Comparison of ENCODE assay signal across 17 cellular contexts in the genomic region with DNA sequence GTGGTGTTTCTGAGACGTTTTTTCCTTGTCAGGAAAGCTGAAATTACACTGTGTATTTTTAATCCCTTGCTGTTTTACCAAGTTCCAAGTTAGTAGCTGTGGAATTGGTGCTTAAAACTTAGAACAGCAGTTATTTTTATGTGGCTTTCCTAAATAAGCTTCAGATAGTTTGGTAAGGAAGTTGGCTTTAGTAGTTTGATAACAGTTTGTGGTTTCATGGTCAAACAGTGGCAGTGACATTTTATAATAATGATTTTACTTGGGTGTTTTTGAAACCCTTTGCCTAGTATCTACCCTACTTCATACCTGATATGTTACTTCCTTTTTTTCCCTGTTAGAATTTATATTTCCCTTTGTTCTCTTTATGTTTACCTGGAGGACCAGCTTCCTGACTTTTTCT.
DNase-seq lines count a peak whose midpoint lies in the region; ATAC-seq and TF ChIP-seq lines count a peak whose summit lies in the region.
"Had no signal": no experiment of that assay in that cellular context is flagged by ENCODE, and none has a peak within 500 bp of the region (broad histone marks: within the 10 kb centered on the region; RNA-seq: fewer than 3 reads in every experiment).

No MANE protein-coding gene starts in this region.

- no peak for DNase-seq in CD4-positive, alpha-beta T cell
- DNase-seq in GF-D8 (lab: John Stamatoyannopoulos, UW), result peak; percentile 50
- no peak for DNase-seq in endothelial cell (ENCODE audit: low spot score)
- no peak for DNase-seq in SHP77 (lab: John Stamatoyannopoulos, UW)
- DNase-seq in NCI-H146 (lab: John Stamatoyannopoulos, UW), result no peak
- DNase-seq: activated CD8-positive, alpha-beta memory T cell treated with anti-CD3 and anti-CD28 coated beads for 24 hours; cerebellar nuclear complex; foreskin keratinocyte; left lung; NCI-H1694 treated with DMSO at 0.1 percent for 48 hours; RPMI8226; spleen had no signal

- peak overlapping the region; percentile 72 for H3K27ac Mint-ChIP-seq in CD4-positive, alpha-beta T cell
- peak overlapping the region; percentile 78 for H3K27ac Mint-ChIP-seq in endothelial cell (ENCODE audit: unreplicated experiment)
- H3K27ac Mint-ChIP-seq: IgD-negative memory B cell had no signal

- H3K9me3 ChIP-seq in CD4-positive, alpha-beta T cell (ENCODE audit: control insufficient read depth, low read length), result no peaks in the 10 kb centered on the region
- H3K9me3 ChIP-seq: left lung, spleen had no signal

- CTCF ChIA-PET in CD4-positive, alpha-beta T cell (lab: Charles Lee), result no interaction called here

- POLR2A ChIA-PET in CD4-positive, alpha-beta T cell (lab: Charles Lee), result interaction anchor here (1.0 to 3.8 kb wide), 4 partner anchors 11 to 162 kb away, joined by 3 to 10 read pairs (median 4); no protein-coding TSS in a partner anchor

- H3K36me3 Mint-ChIP-seq in CD4-positive, alpha-beta T cell (ENCODE audit: low read depth), result peaks cover 46% of the 10 kb centered on the region
- H3K36me3 Mint-ChIP-seq in endothelial cell (ENCODE audit: low read depth, unreplicated experiment), result peaks cover 8% of the 10 kb centered on the region

- H3K27me3 ChIP-seq in CD4-positive, alpha-beta T cell (ENCODE audit: control insufficient read depth, insufficient read depth, low read length), result no peaks in the 10 kb centered on the region
- H3K27me3 ChIP-seq: foreskin keratinocyte, left lung, spleen had no signal

- intact Hi-C loops in CD4-positive, alpha-beta T cell (cut with DNase I, micrococcal nuclease), result no loop called here

- H3K27me3 Mint-ChIP-seq in CD4-positive, alpha-beta T cell, result no peaks in the 10 kb centered on the region
- H3K27me3 Mint-ChIP-seq in endothelial cell (ENCODE audit: unreplicated experiment), result peaks cover 5% of the 10 kb centered on the region
- H3K27me3 Mint-ChIP-seq: IgD-negative memory B cell, progenitor cell of endocrine pancreas had no signal

- H3K4me3 Mint-ChIP-seq in CD4-positive, alpha-beta T cell, result peak overlapping the region; percentile 36
- H3K4me3 Mint-ChIP-seq in endothelial cell (ENCODE audit: unreplicated experiment), result no peak overlapping the region
- H3K4me3 Mint-ChIP-seq: IgD-negative memory B cell had no signal

- peaks cover 76% of the 10 kb centered on the region for H3K4me1 Mint-ChIP-seq in CD4-positive, alpha-beta T cell (ENCODE audit: low read depth)
- H3K4me1 Mint-ChIP-seq in endothelial cell (ENCODE audit: unreplicated experiment), result peaks cover 34% of the 10 kb centered on the region

- ATAC-seq in CD4-positive, alpha-beta T cell (ENCODE audit: poor library complexity), result no peak
- no peak for ATAC-seq in HG03439 (IDR thresholded peaks at IDR 0.05; ENCODE audit: unreplicated experiment)
- ATAC-seq: foreskin keratinocyte, HCT116, left lung had no signal

- no peaks in the 10 kb centered on the region for H3K9me3 Mint-ChIP-seq in CD4-positive, alpha-beta T cell
- no peaks in the 10 kb centered on the region for H3K9me3 Mint-ChIP-seq in endothelial cell (ENCODE audit: unreplicated experiment)
- H3K9me3 Mint-ChIP-seq: IgD-negative memory B cell had no signal

- TF ChIP-seq CTCF in CD4-positive, alpha-beta T cell (IDR thresholded peaks at IDR 0.05), result no peak
- no peak for TF ChIP-seq CTCF in VCaP (conservative IDR thresholded peaks at IDR 0.05)
- no peak for TF ChIP-seq CTCF in endothelial cell (IDR thresholded peaks at IDR 0.05; ENCODE audit: unreplicated experiment)

- no peak overlapping the region for H3K27ac ChIP-seq in CD4-positive, alpha-beta T cell (ENCODE audit: low read depth, low read length)
- peak overlapping the region; percentile 77 for H3K27ac ChIP-seq in VCaP
- H3K27ac ChIP-seq: foreskin keratinocyte, left lung, spleen had no signal
